21 cellular contexts compared by ENCODE assay signal in the genomic region with DNA sequence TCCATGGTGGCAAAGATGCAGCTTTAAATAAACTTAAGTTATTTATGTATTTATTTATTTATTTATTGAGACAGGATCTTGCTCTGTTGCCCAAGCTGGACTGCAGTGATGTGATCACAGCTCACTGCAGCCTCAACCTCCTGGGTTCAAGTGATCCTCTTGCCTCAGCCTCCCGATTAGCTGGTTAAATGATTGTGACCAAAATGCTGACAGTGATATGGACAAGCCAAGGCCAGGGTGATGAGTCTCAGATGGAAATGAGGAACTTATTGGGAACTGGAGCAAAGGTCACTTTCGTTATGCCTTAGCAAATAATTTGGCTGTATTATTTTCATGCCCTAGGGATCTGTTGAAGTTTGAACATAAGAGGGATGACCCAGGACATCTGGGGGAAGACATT. TPM values are rescaled to one million over a fixed set of nuclear protein-coding genes. Genes with fewer than 3 reads are reported as not detected.
DNase-seq lines count a peak whose midpoint lies in the region; ATAC-seq and TF ChIP-seq lines count a peak whose summit lies in the region.
"Had no signal": no experiment of that assay in that cellular context is flagged by ENCODE, and none has a peak within 500 bp of the region (broad histone marks: within the 10 kb centered on the region; RNA-seq: fewer than 3 reads in every experiment).

No MANE protein-coding gene starts in this region.

- no peak overlapping the region for H3K4me3 ChIP-seq in PC-9
- H3K4me3 ChIP-seq: cardiac muscle cell, lung, spleen had no signal

- peaks cover 5% of the 10 kb centered on the region for H3K9me3 ChIP-seq in PC-9 (ENCODE audit: insufficient read depth, low read depth)

- H3F3A ChIP-seq in PC-9 (ENCODE audit: insufficient read depth, low read depth), result peaks cover 19% of the 10 kb centered on the region

- no peaks in the 10 kb centered on the region for H4K20me1 ChIP-seq in PC-9 (ENCODE audit: insufficient read depth)

- no peak overlapping the region for H2AFZ ChIP-seq in PC-9

- H3K79me2 ChIP-seq in PC-9 (ENCODE audit: low read depth), result no peaks in the 10 kb centered on the region

- TF ChIP-seq CTCF in PC-9 (conservative IDR thresholded peaks at IDR 0.05), result no peak

- CTCF ChIA-PET in PC-9 (lab: Charles Lee), result interaction anchor here (0.6 kb wide), 1 partner anchor 39 kb away, joined by 3 read pairs; no protein-coding TSS in a partner anchor

- intact Hi-C loops in Right ventricle myocardium superior (cut with DNase I), result no loop called here
- intact Hi-C loops in Right ventricle myocardium inferior (cut with DNase I), result no loop called here
- intact Hi-C loops in PC-9 (cut with micrococcal nuclease; ENCODE audit: unreplicated experiment), result loop anchor here (2.0 to 5.0 kb wide), 2 partner anchors 39 to 78 kb away; no protein-coding TSS in a partner anchor

- ATAC-seq in Right ventricle myocardium superior (ENCODE audit: poor library complexity) (peak; percentile 16), Right ventricle myocardium inferior (no peak), HG03196 (IDR thresholded peaks at IDR 0.05; ENCODE audit: unreplicated experiment) (no peak)
- ATAC-seq: activated T-cell treated with anti-CD3 and anti-CD28 coated beads, Interleukin-2, amount 50 U/mL, for 4 hours had no signal

- H3K4me2 ChIP-seq in PC-9, result 0 out of 2 replicates have a peak overlapping the region, but pooled peaks have one; percentile 22

- H3K9me2 ChIP-seq in PC-9 (ENCODE audit: insufficient read depth), result no peaks in the 10 kb centered on the region

- no TSS peak for BruUV-seq in PC-9 (replicated peaks; lab: Mats Ljungman, UMichigan)

- DNase-seq in Right ventricle myocardium superior (no peak), Right ventricle myocardium inferior (ENCODE audit: missing footprints) (no peak), PC-9 (no peak), fibroblast of gingiva (ENCODE audit: low read depth) (peak; percentile 16), NCI-H345 treated with DMSO at 0.1 percent for 48 hours (lab: John Stamatoyannopoulos, UW; ENCODE audit: unreplicated experiment) (no peak), COR-L47 (lab: John Stamatoyannopoulos, UW) (no peak), EL (no peak)
- DNase-seq: activated CD4-positive, alpha-beta T cell treated with anti-CD3 and anti-CD28 coated beads for 1 hour; activated CD8-positive, alpha-beta memory T cell treated with anti-CD3 and anti-CD28 coated beads for 24 hours; activated naive CD4-positive, alpha-beta T cell treated with anti-CD3 and anti-CD28 coated beads, Interleukin-2, amount 10 ng/mL, durations not matched to agents 7 days and 5 days; activated T-cell treated with anti-CD3 and anti-CD28 coated beads, Interleukin-2, amount 50 U/mL, for 4 hours; dermis blood vessel endothelial cell; GOT3; hypothalamus; Kasumi-1; NCI-H1105 treated with DMSO at 0.1 percent for 48 hours; nucleus accumbens; spleen had no signal

- H3K27me3 ChIP-seq in PC-9 (ENCODE audit: insufficient read depth, low read depth), result no peaks in the 10 kb centered on the region
- H3K27me3 ChIP-seq: cardiac muscle cell had no signal

- POLR2A ChIA-PET in PC-9 (lab: Charles Lee; ENCODE audit: unreplicated experiment), result interaction anchor here (0.6 to 0.7 kb wide), 2 partner anchors 29 to 238 kb away, joined by 5 read pairs; no protein-coding TSS in a partner anchor

- no peaks in the 10 kb centered on the region for H3K36me3 ChIP-seq in PC-9 (ENCODE audit: low read depth)
- H3K36me3 ChIP-seq: cardiac muscle cell, spleen had no signal

- H3K27ac ChIP-seq in PC-9, result peak overlapping the region; percentile 40
- H3K27ac ChIP-seq: cardiac muscle cell had no signal

- peaks cover 19% of the 10 kb centered on the region for H3K4me1 ChIP-seq in PC-9 (replicated peaks; ENCODE audit: insufficient read depth)

RNA-seq across cellular contexts. Expression of gene LRP5, which starts 9.3 kb away (rescaled TPM):
- total RNA-seq in Right ventricle myocardium superior (49.8 TPM), Right ventricle myocardium inferior (61.6 TPM), PC-9 (2021) (112 and 129 TPM in 2 replicates)

RNA-seq across cellular contexts. Expression of gene C11orf24, which starts 31.3 kb away (rescaled TPM):
- total RNA-seq in Right ventricle myocardium superior (21.8 TPM), Right ventricle myocardium inferior (29.4 TPM), PC-9 (2021) (27.2 and 37.7 TPM in 2 replicates)
